10 cellular contexts compared by ENCODE assay signal in the genomic region with DNA sequence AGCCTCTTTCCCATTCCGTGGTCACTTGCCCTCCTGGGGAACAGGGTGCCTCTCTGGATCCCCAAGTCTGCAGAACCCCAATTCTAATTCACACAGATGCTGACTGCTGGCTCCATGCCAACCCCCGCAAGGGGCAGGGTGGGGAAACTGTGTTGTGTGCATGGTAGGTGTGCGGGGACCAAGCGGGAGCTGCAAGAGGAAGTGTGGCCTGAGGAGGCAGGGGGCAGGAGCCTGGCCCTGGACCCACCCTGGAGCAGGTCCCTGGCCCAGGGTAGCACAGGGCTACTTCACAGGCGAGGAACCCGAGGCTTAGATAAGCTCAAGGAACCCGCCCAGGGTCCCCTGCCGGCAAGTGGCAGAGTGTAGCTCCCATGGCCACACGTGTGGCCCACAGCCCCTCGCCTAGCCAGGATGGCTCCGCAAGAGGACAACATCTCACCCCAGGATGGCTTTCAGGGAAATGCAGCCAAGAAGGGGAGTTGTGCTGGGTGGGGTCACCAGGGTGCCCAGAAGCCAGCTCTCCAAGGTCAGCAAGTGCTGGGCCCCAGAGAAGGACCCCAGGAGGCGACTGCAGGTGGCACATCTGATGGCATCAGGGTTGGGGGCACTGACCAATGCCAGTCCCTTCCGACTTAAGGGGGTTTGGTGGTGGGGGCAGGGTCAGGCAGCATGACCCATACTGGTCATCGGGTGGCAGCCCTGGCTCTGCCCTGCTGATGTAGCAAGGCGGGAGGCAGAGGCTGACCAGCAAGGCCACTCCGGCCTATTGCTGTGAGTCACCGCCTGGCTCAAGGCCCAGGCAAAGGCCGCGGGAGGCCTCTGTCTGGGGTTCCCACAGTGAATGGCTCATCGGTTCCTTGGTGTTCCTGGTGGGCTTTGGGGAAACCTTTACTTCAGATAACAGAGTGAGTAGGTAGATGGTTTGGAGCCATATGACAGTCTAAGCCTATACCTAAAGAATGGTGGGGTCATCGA. TPM values are rescaled to one million over a fixed set of nuclear protein-coding genes. Genes with fewer than 3 reads are reported as not detected.
A peak's percentile ranks its signal among the peaks of the same experiment; 100 is the strongest.
DNase-seq lines count a peak whose midpoint lies in the region; ATAC-seq, FAIRE-seq and TF ChIP-seq lines count a peak whose summit lies in the region.
"Had no signal": no experiment of that assay in that cellular context is flagged by ENCODE, and none has a peak within 500 bp of the region (broad histone marks: within the 10 kb centered on the region; RNA-seq: fewer than 3 reads in every experiment).

No MANE protein-coding gene starts in this region.

- no peak for TF ChIP-seq CTCF in BJ (IDR thresholded peaks at IDR 0.05; ENCODE audit: insufficient read depth, low read depth, low read length)
- no peak for TF ChIP-seq CTCF in osteocyte (IDR thresholded peaks at IDR 0.05)
- TF ChIP-seq CTCF in WTC11 (IDR thresholded peaks at IDR 0.05): no peak

- TF ChIP-seq POLR2A in erythroblast (IDR thresholded peaks at IDR 0.05; ENCODE audit: low read length): no peak

- H3K27ac Mint-ChIP-seq in osteocyte (ENCODE audit: unreplicated experiment) (peak overlapping the region; percentile 76), WTC11 (no peak overlapping the region)

- no peaks in the 10 kb centered on the region for H3K27me3 ChIP-seq in BJ (ENCODE audit: control insufficient read depth, insufficient read depth, low read length)

- peak; percentile 77 for DNase-seq in BJ (ENCODE audit: low read depth)
- peak; percentile 49 to 81 for DNase-seq in SW 1271 (lab: John Stamatoyannopoulos, UW)
- peak; percentile 71 to 85 for DNase-seq in frontal cortex (ENCODE audit: low spot score in 2 of 2)
- DNase-seq in osteocyte (ENCODE audit: extremely low spot score, unreplicated experiment): peak; percentile 94
- no peak for DNase-seq in NCI-H2171 treated with DMSO at 0.1 percent for 48 hours (lab: John Stamatoyannopoulos, UW)
- DNase-seq in WTC11 (ENCODE audit: low spot score): no peak
- DNase-seq in stimulated activated CD4-positive, alpha-beta T cell treated with anti-CD3 and anti-CD28 coated beads, Interleukin-12 subunit alpha, Interleukin-12 subunit beta, amount 100 ng/mL, for 4 hours: no peak
- no peak for DNase-seq in erythroblast (lab: John Stamatoyannopoulos, UW)
- DNase-seq: RPMI8226 had no signal

- H3K4me1 Mint-ChIP-seq in osteocyte (ENCODE audit: unreplicated experiment) (peaks cover 78% of the 10 kb centered on the region), WTC11 (peaks cover 31% of the 10 kb centered on the region)

- CTCF ChIA-PET in BJ (lab: Yijun Ruan, JAX): interaction anchor here (0.9 kb wide), 1 partner anchor 37 kb away, joined by 4 read pairs; the partner anchor contains the start of gene EML1
- CTCF ChIA-PET in WTC11 (lab: Charles Lee): interaction anchor here (0.9 to 1.3 kb wide), 2 partner anchors 11 to 17 kb away, joined by 3 read pairs; no protein-coding TSS in a partner anchor

- no peaks in the 10 kb centered on the region for H3K36me3 Mint-ChIP-seq in osteocyte (ENCODE audit: unreplicated experiment)
- no peaks in the 10 kb centered on the region for H3K36me3 Mint-ChIP-seq in WTC11

- POLR2A ChIA-PET in BJ (lab: Charles Lee): no interaction called here
- POLR2A ChIA-PET in WTC11 (lab: Charles Lee): no interaction called here

- H3K9me3 Mint-ChIP-seq in osteocyte (ENCODE audit: unreplicated experiment): no peaks in the 10 kb centered on the region
- H3K9me3 Mint-ChIP-seq in WTC11: no peaks in the 10 kb centered on the region

- H3K4me3 ChIP-seq in BJ (ENCODE audit: low read depth, low read length): no peak overlapping the region
- H3K4me3 ChIP-seq: breast epithelium had no signal

- no peaks in the 10 kb centered on the region for H3K36me3 ChIP-seq in BJ (ENCODE audit: control insufficient read depth, insufficient read depth, low read length)
- H3K36me3 ChIP-seq: breast epithelium had no signal

- FAIRE-seq in frontal cortex (lab: Jason Lieb, UNC): no peak

- ATAC-seq in WTC11: no peak

- H3K4me3 Mint-ChIP-seq in osteocyte (ENCODE audit: unreplicated experiment) (no peak overlapping the region), WTC11 (no peak overlapping the region)

- H3K27me3 Mint-ChIP-seq in osteocyte (ENCODE audit: unreplicated experiment): no peaks in the 10 kb centered on the region
- no peaks in the 10 kb centered on the region; the same call in 1 of the 2 replicates for H3K27me3 Mint-ChIP-seq in WTC11 (ENCODE audit: low read depth)

TF ChIP-seq in WTC11, 78 proteins besides CTCF, POLR2A, EP300 and RAD21 (continues in another document):
- TF ChIP-seq SMAD4 (CRISPR knock-in tag; IDR thresholded peaks at IDR 0.05) (no peak), TEAD1 (CRISPR knock-in tag; IDR thresholded peaks at IDR 0.05) (no peak), CREM (CRISPR knock-in tag; IDR thresholded peaks at IDR 0.05) (no peak), HMGXB4 (CRISPR knock-in tag; IDR thresholded peaks at IDR 0.05) (no peak), NR1H2 (CRISPR knock-in tag; IDR thresholded peaks at IDR 0.05) (no peak), USF1 (CRISPR knock-in tag; IDR thresholded peaks at IDR 0.05) (no peak), SP1 (CRISPR knock-in tag; conservative IDR thresholded peaks at IDR 0.05) (no peak), GTF2I (CRISPR knock-in tag; conservative IDR thresholded peaks at IDR 0.05) (no peak), RORB (CRISPR knock-in tag; IDR thresholded peaks at IDR 0.05) (no peak), ELF4 (CRISPR knock-in tag; IDR thresholded peaks at IDR 0.05; ENCODE audit: low read depth) (no peak), CREB1 (CRISPR knock-in tag; IDR thresholded peaks at IDR 0.05) (no peak), SOX15 (CRISPR knock-in tag; IDR thresholded peaks at IDR 0.05) (no peak), PREB (CRISPR knock-in tag; IDR thresholded peaks at IDR 0.05; ENCODE audit: borderline replicate concordance) (no peak)
- TF ChIP-seq, protein P1, sequence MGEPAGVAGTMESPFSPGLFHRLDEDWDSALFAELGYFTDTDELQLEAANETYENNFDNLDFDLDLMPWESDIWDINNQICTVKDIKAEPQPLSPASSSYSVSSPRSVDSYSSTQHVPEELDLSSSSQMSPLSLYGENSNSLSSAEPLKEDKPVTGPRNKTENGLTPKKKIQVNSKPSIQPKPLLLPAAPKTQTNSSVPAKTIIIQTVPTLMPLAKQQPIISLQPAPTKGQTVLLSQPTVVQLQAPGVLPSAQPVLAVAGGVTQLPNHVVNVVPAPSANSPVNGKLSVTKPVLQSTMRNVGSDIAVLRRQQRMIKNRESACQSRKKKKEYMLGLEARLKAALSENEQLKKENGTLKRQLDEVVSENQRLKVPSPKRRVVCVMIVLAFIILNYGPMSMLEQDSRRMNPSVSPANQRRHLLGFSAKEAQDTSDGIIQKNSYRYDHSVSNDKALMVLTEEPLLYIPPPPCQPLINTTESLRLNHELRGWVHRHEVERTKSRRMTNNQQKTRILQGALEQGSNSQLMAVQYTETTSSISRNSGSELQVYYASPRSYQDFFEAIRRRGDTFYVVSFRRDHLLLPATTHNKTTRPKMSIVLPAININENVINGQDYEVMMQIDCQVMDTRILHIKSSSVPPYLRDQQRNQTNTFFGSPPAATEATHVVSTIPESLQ (CRISPR knock-in tag; IDR thresholded peaks at IDR 0.05): no peak
- TF ChIP-seq, protein P2, sequence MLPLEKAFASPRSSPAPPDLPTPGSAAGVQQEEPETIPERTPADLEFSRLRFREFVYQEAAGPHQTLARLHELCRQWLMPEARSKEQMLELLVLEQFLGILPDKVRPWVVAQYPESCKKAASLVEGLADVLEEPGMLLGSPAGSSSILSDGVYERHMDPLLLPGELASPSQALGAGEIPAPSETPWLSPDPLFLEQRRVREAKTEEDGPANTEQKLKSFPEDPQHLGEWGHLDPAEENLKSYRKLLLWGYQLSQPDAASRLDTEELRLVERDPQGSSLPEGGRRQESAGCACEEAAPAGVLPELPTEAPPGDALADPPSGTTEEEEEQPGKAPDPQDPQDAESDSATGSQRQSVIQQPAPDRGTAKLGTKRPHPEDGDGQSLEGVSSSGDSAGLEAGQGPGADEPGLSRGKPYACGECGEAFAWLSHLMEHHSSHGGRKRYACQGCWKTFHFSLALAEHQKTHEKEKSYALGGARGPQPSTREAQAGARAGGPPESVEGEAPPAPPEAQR (CRISPR knock-in tag; IDR thresholded peaks at IDR 0.05): no peak

RNA-seq across cellular contexts. Expression of gene EML1, which starts 37.3 kb away (rescaled TPM):
- 11.8 and 14.2 TPM in 2 replicates for polyA plus RNA-seq in BJ (2011; rRNA removed)
- 20.5 and 48.5 TPM in 2 replicates for polyA minus RNA-seq in BJ (2011; rRNA and poly(A)+ RNA removed)
- total RNA-seq in frontal cortex (116 TPM), osteocyte (34.8 and 38.1 TPM in 2 replicates), WTC11 (2021) (10.9 to 16.1 TPM (median 11.4 TPM) in 3 replicates)

Comparison
In these comparisons a context has a peak if more than half of its experiments do, and no peak if none do; other contexts are left out.
1. DNase-seq: peak in BJ (single experiment), SW 1271 (2 of 2), frontal cortex (2 of 2) and osteocyte (single experiment); none in NCI-H2171 treated with DMSO at 0.1 percent for 48 hours (single experiment), WTC11 (single experiment), stimulated activated CD4-positive, alpha-beta T cell treated with anti-CD3 and anti-CD28 coated beads, Interleukin-12 subunit alpha, Interleukin-12 subunit beta, amount 100 ng/mL, for 4 hours (single experiment) and erythroblast (0 of 2).